Comparison of ENCODE assay signal across 8 cellular contexts in the genomic region with DNA sequence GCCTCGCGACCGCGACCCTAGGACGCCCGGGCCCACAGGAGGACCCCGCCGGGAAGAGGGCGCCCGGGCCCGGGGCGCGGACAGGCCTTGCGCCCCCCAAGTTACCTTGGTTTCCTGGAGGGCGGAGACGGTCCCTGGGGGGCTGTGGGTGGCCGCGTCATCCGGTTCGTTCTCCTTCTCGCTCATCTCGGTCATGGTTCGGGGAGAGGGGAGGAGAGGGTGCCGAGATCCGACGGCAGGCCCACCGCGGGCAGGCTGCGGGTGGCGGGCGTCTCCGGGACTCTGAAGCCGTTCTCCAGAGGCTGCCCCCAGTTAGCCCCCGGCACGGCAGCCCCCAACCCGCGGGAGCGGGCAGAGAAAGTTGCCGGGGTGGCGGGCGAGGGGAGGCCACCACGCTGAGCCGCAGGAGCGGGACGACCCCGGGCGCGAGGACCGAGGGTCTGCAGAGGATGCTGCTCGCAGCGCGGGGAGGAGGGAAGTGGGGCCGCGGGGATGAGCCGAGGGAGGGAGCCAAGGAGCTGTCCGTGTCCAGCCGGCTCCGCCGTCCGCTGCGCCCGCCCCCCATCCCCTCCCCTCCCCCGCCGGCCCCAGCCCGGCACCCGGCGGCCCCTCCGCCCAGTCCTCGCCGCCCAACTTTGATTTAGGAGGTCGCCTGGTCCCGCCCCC. TPM values are rescaled to one million over a fixed set of nuclear protein-coding genes. Genes with fewer than 3 reads are reported as not detected.
DNase-seq lines count a peak whose midpoint lies in the region; ATAC-seq and TF ChIP-seq lines count a peak whose summit lies in the region.

Gene STAC2 (minus strand): TSS at position 638 of the 666 bp plus-strand sequence. CDS start 443 bp downstream, at position 195.

- in situ Hi-C loops in astrocyte of the spinal cord (cut with HindIII; ENCODE audit: low sequenced_read_pairs), result no loop called here

- peaks cover 32% of the 10 kb centered on the region for H3K27me3 Mint-ChIP-seq in activated CD4-positive, alpha-beta T cell treated with anti-CD3 and anti-CD28 coated beads for 36 hours

- no peaks in the 10 kb centered on the region for H3K9me3 Mint-ChIP-seq in activated CD4-positive, alpha-beta T cell treated with anti-CD3 and anti-CD28 coated beads for 36 hours (ENCODE audit: low read depth)

- H3K27ac Mint-ChIP-seq in activated CD4-positive, alpha-beta T cell treated with anti-CD3 and anti-CD28 coated beads for 36 hours, result peak within 1 kb of the TSS; percentile 37

- no peak for TF ChIP-seq EP300 in suprapubic skin (IDR thresholded peaks at IDR 0.05)

- H3K4me1 ChIP-seq in suprapubic skin, result peaks cover 30% of the 10 kb centered on the region

- CTCF ChIA-PET in activated CD4-positive, alpha-beta T cell treated with anti-CD3 and anti-CD28 coated beads for 36 hours (lab: Charles Lee), result interaction anchor here (1.0 to 2.7 kb wide), 3 partner anchors 11 to 19 kb away, joined by 4 to 9 read pairs (median 6); no protein-coding TSS in a partner anchor

- no CpG with 5 or more reads among the region's 72 CpGs for WGBS in suprapubic skin

- intact Hi-C loops in activated CD4-positive, alpha-beta T cell treated with anti-CD3 and anti-CD28 coated beads for 36 hours (cut with DNase I, micrococcal nuclease), result no loop called here

- H3K4me3 ChIP-seq in astrocyte of the spinal cord (ENCODE audit: low read depth, low read length) (peak within 1 kb of the TSS; percentile 24), kidney epithelial cell (ENCODE audit: low read depth, low read length) (peak within 1 kb of the TSS; percentile 9), suprapubic skin (peak within 1 kb of the TSS; percentile 53)

- H3K36me3 Mint-ChIP-seq in activated CD4-positive, alpha-beta T cell treated with anti-CD3 and anti-CD28 coated beads for 36 hours (ENCODE audit: low read depth), result no peaks in the 10 kb centered on the region

- POLR2A ChIA-PET in activated CD4-positive, alpha-beta T cell treated with anti-CD3 and anti-CD28 coated beads for 36 hours (lab: Charles Lee), result interaction anchor here (0.6 to 1.1 kb wide), 2 partner anchors 15 to 175 kb away, joined by 3 read pairs; no protein-coding TSS in a partner anchor

- no peak for TF ChIP-seq POLR2A in suprapubic skin (IDR thresholded peaks at IDR 0.05)

- H3K9me3 ChIP-seq in suprapubic skin, result no peaks in the 10 kb centered on the region

- H3K4me3 Mint-ChIP-seq in activated CD4-positive, alpha-beta T cell treated with anti-CD3 and anti-CD28 coated beads for 36 hours, result peak within 1 kb of the TSS; percentile 72

- peaks cover 6% of the 10 kb centered on the region for H3K4me1 Mint-ChIP-seq in activated CD4-positive, alpha-beta T cell treated with anti-CD3 and anti-CD28 coated beads for 36 hours

- no peak for TF ChIP-seq CTCF in astrocyte of the spinal cord (IDR thresholded peaks at IDR 0.05; ENCODE audit: low read depth, low read length)
- no peak for TF ChIP-seq CTCF in kidney epithelial cell (IDR thresholded peaks at IDR 0.05; ENCODE audit: insufficient read depth, low read length, poor library complexity, severe bottlenecking)
- no peak for TF ChIP-seq CTCF in suprapubic skin (IDR thresholded peaks at IDR 0.05)

- peak within 1 kb of the TSS; percentile 24 for H3K27ac ChIP-seq in suprapubic skin

- DNase-seq in activated CD4-positive, alpha-beta T cell treated with anti-CD3 and anti-CD28 coated beads for 36 hours, result no peak
- DNase-seq in activated CD4-positive, alpha-beta T cell treated with anti-CD3 and anti-CD28 coated beads, Interleukin-2, amount 50 U/mL, for 48 hours, result no peak
- DNase-seq in astrocyte of the spinal cord (ENCODE audit: low read depth, low spot score) (no peak), kidney epithelial cell (ENCODE audit: low read depth) (no peak), suprapubic skin (ENCODE audit: low spot score in 2 of 2) (no peak), H4 (ENCODE audit: low spot score) (no peak), SW 1271 (lab: John Stamatoyannopoulos, UW) (no peak)
- DNase-seq in stimulated activated CD8-positive, alpha-beta memory T cell treated with anti-CD3 and anti-CD28 coated beads, Interleukin-4, amount 100 ng/mL, for 48 hours, result no peak

- no peak for ATAC-seq in activated CD4-positive, alpha-beta T cell treated with anti-CD3 and anti-CD28 coated beads for 36 hours

- peaks cover 64% of the 10 kb centered on the region for H3K27me3 ChIP-seq in kidney epithelial cell (ENCODE audit: control insufficient read depth, insufficient read depth, low read length)
- H3K27me3 ChIP-seq in suprapubic skin, result peaks cover 24% of the 10 kb centered on the region

- H3K36me3 ChIP-seq in kidney epithelial cell (ENCODE audit: control insufficient read depth, insufficient read depth, low read length), result no peaks in the 10 kb centered on the region
- H3K36me3 ChIP-seq in suprapubic skin, result no peaks in the 10 kb centered on the region

RNA-seq across cellular contexts. Expression of gene STAC2, which starts in this region (rescaled TPM):
- total RNA-seq in activated CD4-positive, alpha-beta T cell treated with anti-CD3 and anti-CD28 coated beads for 36 hours, result not detected
- total RNA-seq in kidney epithelial cell (not detected in 2 replicates), suprapubic skin (10 to 100 TPM; 10.9 to 26.4 (median 16.5) TPM)
- 0.04 TPM in 1 of 2 replicates, not detected in the other for total RNA-seq in H4 (2014; rRNA removed; shearing (Covaris generic))

Comparison
In these comparisons a context has a peak if more than half of its experiments do, and no peak if none do; other contexts are left out.
1. RNA of gene STAC2 (total RNA-seq): 10.9 to 26.4 TPM in suprapubic skin; 0.04 TPM in H4, not detected in activated CD4-positive, alpha-beta T cell treated with anti-CD3 and anti-CD28 coated beads for 36 hours and not detected in kidney epithelial cell; every median in the first group is over 10 times any median in the second.
2. Peak in every context shown above with its lines, with median percentiles within 50 percentile points of each other: H3K4me3 ChIP-seq.